In the genomic region with DNA sequence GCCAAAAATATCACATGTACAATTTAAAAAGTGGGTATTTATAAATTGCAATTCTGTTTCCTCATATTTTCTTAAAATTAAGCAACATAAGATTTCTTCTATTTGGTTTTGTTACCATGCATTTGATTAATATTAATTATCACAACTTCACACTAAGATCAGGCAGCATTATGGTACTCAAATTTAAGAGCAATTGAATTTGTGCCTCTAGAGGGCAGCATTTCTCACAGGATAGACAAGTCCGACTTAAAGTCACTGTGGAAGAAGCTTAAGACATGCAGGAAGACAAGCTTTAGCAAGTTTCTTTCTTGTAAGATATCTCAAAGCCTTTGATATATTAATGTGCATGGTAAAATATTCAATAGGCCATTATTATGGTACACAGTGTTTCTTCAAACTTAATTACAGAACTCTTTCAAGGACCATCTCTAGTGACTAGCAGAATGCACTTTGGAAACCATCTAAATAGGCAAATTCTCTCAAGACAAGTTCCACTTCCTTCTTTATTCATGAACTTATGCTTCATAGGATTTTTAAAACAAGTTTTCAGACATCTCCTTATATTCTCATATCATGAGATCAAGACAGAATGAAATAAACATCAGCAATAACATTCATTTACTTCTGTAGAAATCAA, we compare ENCODE assay signal across 7 cellular contexts. TPM values are rescaled to one million over a fixed set of nuclear protein-coding genes. Genes with fewer than 3 reads are reported as not detected.
DNase-seq lines count a peak whose midpoint lies in the region; ATAC-seq and TF ChIP-seq lines count a peak whose summit lies in the region.

No MANE protein-coding gene starts in this region.

- in situ Hi-C loops in G401 (cut with HindIII; ENCODE audit: low sequenced_read_pairs) = no loop called here

- TF ChIP-seq CTCF in Peyer's patch (IDR thresholded peaks at IDR 0.05) = peak; percentile 63 to 89 (median 84)
- peak; percentile 45 to 78 (median 56) for TF ChIP-seq CTCF in sigmoid colon (IDR thresholded peaks at IDR 0.05)

- no peak overlapping the region for H3K9ac ChIP-seq in adipocyte (ENCODE audit: low read length)

- no peaks in the 10 kb centered on the region for H3K4me1 ChIP-seq in Peyer's patch
- H3K4me1 ChIP-seq in adipocyte (ENCODE audit: control insufficient read depth, insufficient read depth, low read length) = peaks cover 13% of the 10 kb centered on the region
- no peaks in the 10 kb centered on the region for H3K4me1 ChIP-seq in sigmoid colon

- no peak for TF ChIP-seq EP300 in sigmoid colon (IDR thresholded peaks at IDR 0.05)

- intact Hi-C loops in left ventricle myocardium superior (cut with micrococcal nuclease) = loop anchor here (10.0 kb wide), 2 partner anchors 144 to 234 kb away; no protein-coding TSS in a partner anchor
- intact Hi-C loops in sigmoid colon (cut with DNase I) = loop anchor here (1.0 to 5.0 kb wide), 2 partner anchors 36 to 139 kb away; partner anchors contain the start of gene FBXW7

- H3K27ac ChIP-seq in Peyer's patch = peak overlapping the region in 1 of 4 donors; percentile 32
- H3K27ac ChIP-seq in sigmoid colon = no peak overlapping the region

- ATAC-seq in GM21515 (IDR thresholded peaks at IDR 0.05; ENCODE audit: unreplicated experiment) = peak; percentile 53
- peak; percentile 69 for ATAC-seq in left ventricle myocardium superior

- H3K4me3 ChIP-seq in Jurkat, Clone E6-1 (ENCODE audit: low read length) = no peak overlapping the region
- H3K4me3 ChIP-seq in Peyer's patch (no peak overlapping the region), adipocyte (ENCODE audit: low read length) (no peak overlapping the region), sigmoid colon (no peak overlapping the region)

- 0 to 1% methylated on average over 1 of the region's 1 CpG for WGBS in sigmoid colon, 2 donors

- DNase-seq in G401 (ENCODE audit: low spot score) = peak; percentile 87
- DNase-seq in Jurkat, Clone E6-1 (ENCODE audit: low read depth, low spot score) = peak; percentile 91
- DNase-seq in Peyer's patch = peak in 2 of 3 donors; percentile 51 to 77
- peak; percentile 95 for DNase-seq in adipocyte (ENCODE audit: low read depth)
- no peak for DNase-seq in left ventricle myocardium superior
- no peak for DNase-seq in sigmoid colon

- H3K36me3 ChIP-seq in Peyer's patch (no peaks in the 10 kb centered on the region), adipocyte (ENCODE audit: control insufficient read depth, insufficient read depth, low read length, severe bottlenecking) (no peaks in the 10 kb centered on the region), sigmoid colon (no peaks in the 10 kb centered on the region)

- TF ChIP-seq POLR2A in Peyer's patch (IDR thresholded peaks at IDR 0.05) = no peak
- TF ChIP-seq POLR2A in sigmoid colon (IDR thresholded peaks at IDR 0.05) = no peak

- no peaks in the 10 kb centered on the region for H3K27me3 ChIP-seq in Peyer's patch
- H3K27me3 ChIP-seq in adipocyte (replicated peaks; ENCODE audit: control insufficient read depth, insufficient read depth, low read length) = no peaks in the 10 kb centered on the region
- no peaks in the 10 kb centered on the region for H3K27me3 ChIP-seq in sigmoid colon

- H3K9me3 ChIP-seq in Peyer's patch (no peaks in the 10 kb centered on the region), adipocyte (ENCODE audit: control insufficient read depth, low read length) (no peaks in the 10 kb centered on the region), sigmoid colon (no peaks in the 10 kb centered on the region)

RNA-seq across cellular contexts. Expression of gene FBXW7, which starts 35.0 kb away (rescaled TPM):
- 45.2 and 59.5 TPM in 2 replicates for total RNA-seq in G401 (2014; rRNA removed; shearing (Covaris generic))
- 29.7 TPM for polyA plus RNA-seq in Jurkat, Clone E6-1 (2012; ENCODE audit: insufficient read depth, insufficient read length)
- total RNA-seq in Peyer's patch (100 to 1,000 TPM in 1 of 4 donors, 10 to 100 TPM in 3; 33.4 to 120 (median 43.0) TPM), left ventricle myocardium superior (59.4 TPM), sigmoid colon (100 to 1,000 TPM in 1 of 4 donors, 10 to 100 TPM in 3; 74.9 to 122 (median 81.4) TPM)
- polyA plus RNA-seq in sigmoid colon = 1 to 10 TPM; 3.7 to 8.7 (median 4.8) TPM

Comparison
In these comparisons a context has a peak if more than half of its experiments do, and no peak if none do; other contexts are left out.
1. DNase-seq: peak in G401 (single experiment), Jurkat, Clone E6-1 (single experiment), Peyer's patch (2 of 3) and adipocyte (single experiment); none in left ventricle myocardium superior (single experiment) and sigmoid colon (single experiment).